Comparison of ENCODE assay signal across 26 cellular contexts in genomic region chr12:2118061-2118460, GRCh38.
DNase-seq lines count a peak whose midpoint lies in the region; ATAC-seq, FAIRE-seq and TF ChIP-seq lines count a peak whose summit lies in the region.
"Had no signal": no experiment of that assay in that cellular context is flagged by ENCODE, and none has a peak within 500 bp of the region (broad histone marks: within the 10 kb centered on the region; RNA-seq: fewer than 3 reads in every experiment).

No MANE protein-coding gene starts in this region.

- H3K36me3 ChIP-seq in ascending aorta (peaks cover 6 to 14% of the 10 kb centered on the region in 2 donors), keratinocyte (ENCODE audit: control insufficient read depth in 2 of 2, extremely low read depth in 1 of 2, insufficient read depth in 2 of 2, low read length in 2 of 2) (no peaks in the 10 kb centered on the region), upper lobe of right lung (no peaks in the 10 kb centered on the region)
- H3K36me3 ChIP-seq: BLaER1, colonic mucosa had no signal

- H3K9ac ChIP-seq in keratinocyte (ENCODE audit: control insufficient read depth, extremely low read depth, insufficient read depth, low read length) = no peak overlapping the region
- H3K9ac ChIP-seq: BLaER1 had no signal

- FAIRE-seq in keratinocyte (lab: Jason Lieb, UNC) = no peak
- FAIRE-seq: A204.1, frontal cortex, HepG2, small intestine had no signal

- peak overlapping the region; percentile 76 to 81 for H3K27ac ChIP-seq in ascending aorta
- H3K27ac ChIP-seq in keratinocyte (ENCODE audit: control insufficient read depth, insufficient read depth, low read length) = no peak overlapping the region
- H3K27ac ChIP-seq in upper lobe of right lung = no peak overlapping the region
- H3K27ac ChIP-seq: BLaER1, colonic mucosa had no signal

- no peak overlapping the region for H2AFZ ChIP-seq in keratinocyte (ENCODE audit: control insufficient read depth, low read length)

- no peaks in the 10 kb centered on the region for H3K27me3 ChIP-seq in ascending aorta
- peaks cover 3% of the 10 kb centered on the region for H3K27me3 ChIP-seq in keratinocyte (ENCODE audit: control insufficient read depth, extremely low read depth, insufficient read depth, low read length)
- H3K27me3 ChIP-seq in upper lobe of right lung = no peaks in the 10 kb centered on the region
- H3K27me3 ChIP-seq: BLaER1, colonic mucosa had no signal

- no peaks in the 10 kb centered on the region for H4K20me1 ChIP-seq in keratinocyte (ENCODE audit: control insufficient read depth, extremely low read depth, insufficient read depth, low read length)
- H4K20me1 ChIP-seq: BLaER1 had no signal

- no peaks in the 10 kb centered on the region for H3K79me2 ChIP-seq in keratinocyte (ENCODE audit: control insufficient read depth, insufficient read depth, low read length)

- ATAC-seq in Right ventricle myocardium inferior (peak; percentile 27), left cardiac atrium (no peak), upper lobe of right lung (no peak), HG03521 (IDR thresholded peaks at IDR 0.05; ENCODE audit: unreplicated experiment) (no peak)
- no peak for ATAC-seq in stimulated activated naive CD8-positive, alpha-beta T cell treated with anti-CD3 and anti-CD28 coated beads, Interleukin-15, Interleukin-2, amounts not matched to agents 100 U/mL and 50 U/mL, for 24 hours
- ATAC-seq: activated CD8-positive, alpha-beta T cell treated with anti-CD3 and anti-CD28 coated beads for 36 hours; activated naive CD4-positive, alpha-beta T cell treated with anti-CD3 and anti-CD28 coated beads, Interleukin-2, amount 50 U/mL, for 72 hours; activated T-cell treated with anti-CD3 and anti-CD28 coated beads, Interleukin-2, amount 50 U/mL, for 72 hours; HepG2; naive thymus-derived CD4-positive, alpha-beta T cell had no signal

- H3K4me2 ChIP-seq in keratinocyte (ENCODE audit: control insufficient read depth, extremely low read depth, insufficient read depth, low read depth, low read length) = no peak overlapping the region
- H3K4me2 ChIP-seq: BLaER1 had no signal

- no peak for TF ChIP-seq CTCF in ascending aorta (IDR thresholded peaks at IDR 0.05)
- TF ChIP-seq CTCF in keratinocyte (optimal IDR thresholded peaks at IDR 0.05 in 1 of 3, IDR thresholded peaks at IDR 0.05 in 1 of 3, conservative IDR thresholded peaks at IDR 0.05 in 1 of 3; ENCODE audit: extremely low read depth in 1 of 3, insufficient read depth in 2 of 3, low read length in 3 of 3) = peak in 2 of 3 experiments; percentile 5 to 28
- no peak for TF ChIP-seq CTCF in upper lobe of right lung (IDR thresholded peaks at IDR 0.05)

- DNase-seq in Right ventricle myocardium inferior (ENCODE audit: missing footprints) (no peak), left cardiac atrium (no peak), ascending aorta (ENCODE audit: low spot score in 2 of 2) (no peak), keratinocyte (ENCODE audit: low read depth, low spot score) (no peak), upper lobe of right lung (peak; percentile 21), NK-92 (lab: John Stamatoyannopoulos, UW; ENCODE audit: unreplicated experiment) (no peak)
- DNase-seq in stimulated activated naive CD8-positive, alpha-beta T cell treated with anti-CD3 and anti-CD28 coated beads, Interleukin-15, Interleukin-2, amounts not matched to agents 100 U/mL and 50 U/mL, for 24 hours = no peak
- DNase-seq: activated B cell treated with CpG ODN at 0.5 μM for 24 hours; activated CD8-positive, alpha-beta T cell treated with anti-CD3 and anti-CD28 coated beads for 36 hours; activated T-cell treated with anti-CD3 and anti-CD28 coated beads, Interleukin-2, amount 50 U/mL, for 72 hours; colonic mucosa; DMS 273 treated with DMSO at 0.1 percent for 48 hours; GF-D8; mammary epithelial cell; MM.1S; naive thymus-derived CD4-positive, alpha-beta T cell; NCI-H1930; NCI-H446; small intestine; T-helper 2 cell had no signal

- H3K4me3 ChIP-seq in ascending aorta = no peak overlapping the region
- no peak overlapping the region for H3K4me3 ChIP-seq in keratinocyte (ENCODE audit: control insufficient read depth in 2 of 3, extremely low read depth in 1 of 3, insufficient read depth in 2 of 3, low read depth in 1 of 3, low read length in 3 of 3)
- H3K4me3 ChIP-seq in upper lobe of right lung = no peak overlapping the region
- H3K4me3 ChIP-seq: BLaER1, colonic mucosa had no signal

- H3K4me1 ChIP-seq in ascending aorta (peaks cover 16 to 51% of the 10 kb centered on the region in 2 donors), keratinocyte (ENCODE audit: control insufficient read depth, extremely low read depth, insufficient read depth, low read length) (no peaks in the 10 kb centered on the region), upper lobe of right lung (peaks cover 15% of the 10 kb centered on the region)
- H3K4me1 ChIP-seq: BLaER1, colonic mucosa had no signal

- H3K9me1 ChIP-seq in keratinocyte (ENCODE audit: control insufficient read depth, extremely low read depth, insufficient read depth, low read length) = no peaks in the 10 kb centered on the region

- dilution Hi-C loops in keratinocyte (cut with MboI; ENCODE audit: extremely low pct_ligation_motif_present, low sequenced_read_pairs) = no loop called here

- H3K9me3 ChIP-seq in ascending aorta (no peaks in the 10 kb centered on the region), keratinocyte (ENCODE audit: control insufficient read depth, low read depth, low read length) (no peaks in the 10 kb centered on the region), upper lobe of right lung (no peaks in the 10 kb centered on the region)
- H3K9me3 ChIP-seq: BLaER1, colonic mucosa had no signal

- intact Hi-C loops in Right ventricle myocardium inferior (cut with DNase I) (loop anchor here (10.0 kb wide), 1 partner anchor 143 kb away; no protein-coding TSS in a partner anchor), left cardiac atrium (cut with DNase I) (no loop called here), ascending aorta (cut with DNase I) (no loop called here), upper lobe of right lung (cut with DNase I) (no loop called here)

Comparison
In these comparisons a context has a peak if more than half of its experiments do, and no peak if none do; other contexts are left out.
1. H3K27ac ChIP-seq: peak in ascending aorta (2 of 2); none in keratinocyte (single experiment) and upper lobe of right lung (single experiment).
2. CTCF ChIP-seq: peak in keratinocyte (2 of 3); none in ascending aorta (0 of 3) and upper lobe of right lung (single experiment).